In the genomic region with DNA sequence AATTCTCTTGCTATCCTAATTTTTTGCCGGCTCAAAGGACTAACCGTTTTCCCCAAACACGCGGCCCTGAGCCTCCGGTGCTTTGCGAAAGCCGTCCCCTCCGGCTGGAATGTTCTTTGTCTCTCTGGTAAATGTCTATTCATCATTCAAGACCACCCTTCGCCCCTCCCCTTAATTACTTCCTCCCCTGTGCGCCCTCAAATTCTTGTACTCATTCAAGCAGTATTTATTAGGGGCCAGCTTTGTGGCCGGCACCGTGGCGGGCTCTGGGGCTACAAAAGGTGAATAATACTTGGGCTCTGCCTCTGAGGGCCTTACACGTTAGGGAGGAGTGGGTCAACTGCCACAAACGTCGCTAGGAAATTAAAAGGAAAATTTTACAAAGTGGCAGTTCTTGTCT, we compare ENCODE assay signal across 1 cellular context.
TF ChIP-seq lines count a peak whose summit lies in the region.

No MANE protein-coding gene starts in this region.

TF ChIP-seq in WTC11, 78 proteins besides CTCF, POLR2A, EP300 and RAD21:
- TF ChIP-seq PRDM15 (CRISPR knock-in tag; IDR thresholded peaks at IDR 0.05) = peak; percentile 74
- TF ChIP-seq, protein P1, sequence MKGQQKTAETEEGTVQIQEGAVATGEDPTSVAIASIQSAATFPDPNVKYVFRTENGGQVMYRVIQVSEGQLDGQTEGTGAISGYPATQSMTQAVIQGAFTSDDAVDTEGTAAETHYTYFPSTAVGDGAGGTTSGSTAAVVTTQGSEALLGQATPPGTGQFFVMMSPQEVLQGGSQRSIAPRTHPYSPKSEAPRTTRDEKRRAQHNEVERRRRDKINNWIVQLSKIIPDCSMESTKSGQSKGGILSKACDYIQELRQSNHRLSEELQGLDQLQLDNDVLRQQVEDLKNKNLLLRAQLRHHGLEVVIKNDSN (CRISPR knock-in tag; IDR thresholded peaks at IDR 0.05) = no peak
- TF ChIP-seq EMX1 (CRISPR knock-in tag; IDR thresholded peaks at IDR 0.05) = no peak
